ENCODE assay signal across 1 cellular context in genomic region chr13:21522847-21523246, GRCh38.
A peak's percentile ranks its signal among the peaks of the same experiment; 100 is the strongest.
TF ChIP-seq lines count a peak whose summit lies in the region.

No MANE protein-coding gene starts in this region.

TF ChIP-seq in K562, 482 proteins besides CTCF, POLR2A, EP300 and RAD21 (continued from another document and continues in another):
- TF ChIP-seq, protein P1, sequence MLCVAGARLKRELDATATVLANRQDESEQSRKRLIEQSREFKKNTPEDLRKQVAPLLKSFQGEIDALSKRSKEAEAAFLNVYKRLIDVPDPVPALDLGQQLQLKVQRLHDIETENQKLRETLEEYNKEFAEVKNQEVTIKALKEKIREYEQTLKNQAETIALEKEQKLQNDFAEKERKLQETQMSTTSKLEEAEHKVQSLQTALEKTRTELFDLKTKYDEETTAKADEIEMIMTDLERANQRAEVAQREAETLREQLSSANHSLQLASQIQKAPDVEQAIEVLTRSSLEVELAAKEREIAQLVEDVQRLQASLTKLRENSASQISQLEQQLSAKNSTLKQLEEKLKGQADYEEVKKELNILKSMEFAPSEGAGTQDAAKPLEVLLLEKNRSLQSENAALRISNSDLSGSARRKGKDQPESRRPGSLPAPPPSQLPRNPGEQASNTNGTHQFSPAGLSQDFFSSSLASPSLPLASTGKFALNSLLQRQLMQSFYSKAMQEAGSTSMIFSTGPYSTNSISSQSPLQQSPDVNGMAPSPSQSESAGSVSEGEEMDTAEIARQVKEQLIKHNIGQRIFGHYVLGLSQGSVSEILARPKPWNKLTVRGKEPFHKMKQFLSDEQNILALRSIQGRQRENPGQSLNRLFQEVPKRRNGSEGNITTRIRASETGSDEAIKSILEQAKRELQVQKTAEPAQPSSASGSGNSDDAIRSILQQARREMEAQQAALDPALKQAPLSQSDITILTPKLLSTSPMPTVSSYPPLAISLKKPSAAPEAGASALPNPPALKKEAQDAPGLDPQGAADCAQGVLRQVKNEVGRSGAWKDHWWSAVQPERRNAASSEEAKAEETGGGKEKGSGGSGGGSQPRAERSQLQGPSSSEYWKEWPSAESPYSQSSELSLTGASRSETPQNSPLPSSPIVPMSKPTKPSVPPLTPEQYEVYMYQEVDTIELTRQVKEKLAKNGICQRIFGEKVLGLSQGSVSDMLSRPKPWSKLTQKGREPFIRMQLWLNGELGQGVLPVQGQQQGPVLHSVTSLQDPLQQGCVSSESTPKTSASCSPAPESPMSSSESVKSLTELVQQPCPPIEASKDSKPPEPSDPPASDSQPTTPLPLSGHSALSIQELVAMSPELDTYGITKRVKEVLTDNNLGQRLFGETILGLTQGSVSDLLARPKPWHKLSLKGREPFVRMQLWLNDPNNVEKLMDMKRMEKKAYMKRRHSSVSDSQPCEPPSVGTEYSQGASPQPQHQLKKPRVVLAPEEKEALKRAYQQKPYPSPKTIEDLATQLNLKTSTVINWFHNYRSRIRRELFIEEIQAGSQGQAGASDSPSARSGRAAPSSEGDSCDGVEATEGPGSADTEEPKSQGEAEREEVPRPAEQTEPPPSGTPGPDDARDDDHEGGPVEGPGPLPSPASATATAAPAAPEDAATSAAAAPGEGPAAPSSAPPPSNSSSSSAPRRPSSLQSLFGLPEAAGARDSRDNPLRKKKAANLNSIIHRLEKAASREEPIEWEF (CRISPR knock-in tag; IDR thresholded peaks at IDR 0.05): no peak
- TF ChIP-seq ELF2 (CRISPR knock-in tag; IDR thresholded peaks at IDR 0.05): no peak
- TF ChIP-seq PHF20 (IDR thresholded peaks at IDR 0.05; ENCODE audit: partially characterized antibody): no peak
- no peak for TF ChIP-seq ZNF274 (IDR thresholded peaks at IDR 0.05; ENCODE audit: borderline replicate concordance, low read depth, low read length)
- TF ChIP-seq ZNF668 (CRISPR knock-in tag; IDR thresholded peaks at IDR 0.05): no peak
- TF ChIP-seq ESRRA (IDR thresholded peaks at IDR 0.05; ENCODE audit: borderline replicate concordance, low read depth): no peak
- no peak for TF ChIP-seq HNRNPLL (IDR thresholded peaks at IDR 0.05; ENCODE audit: low read depth, low read length, poor library complexity, severe bottlenecking)
- no peak for TF ChIP-seq CTBP1 (IDR thresholded peaks at IDR 0.05; ENCODE audit: borderline replicate concordance)
- TF ChIP-seq SMARCA5 (IDR thresholded peaks at IDR 0.05): no peak
- TF ChIP-seq TRIM28 (IDR thresholded peaks at IDR 0.05): no peak
- TF ChIP-seq POLR2G (IDR thresholded peaks at IDR 0.05; ENCODE audit: low read depth, low read length): no peak
- no peak for TF ChIP-seq ZNF76 (CRISPR knock-in tag; IDR thresholded peaks at IDR 0.05; ENCODE audit: borderline replicate concordance)
- TF ChIP-seq IRF9 (tag; IDR thresholded peaks at IDR 0.05): no peak
- no peak for TF ChIP-seq JUND (IDR thresholded peaks at IDR 0.05; ENCODE audit: borderline replicate concordance, low read depth, low read length)
- TF ChIP-seq JUND (tag; IDR thresholded peaks at IDR 0.05; ENCODE audit: borderline replicate concordance, low read depth, low read length): no peak
- TF ChIP-seq E2F3 (CRISPR knock-in tag; IDR thresholded peaks at IDR 0.05): no peak
- TF ChIP-seq PREB (CRISPR knock-in tag; IDR thresholded peaks at IDR 0.05): no peak
- peak; percentile 80 for TF ChIP-seq TAL1 (IDR thresholded peaks at IDR 0.05)
- TF ChIP-seq CBX1 (IDR thresholded peaks at IDR 0.05; ENCODE audit: low read depth): no peak
- no peak for TF ChIP-seq RBM39 (optimal IDR thresholded peaks at IDR 0.05; ENCODE audit: low read depth, low read length)
- TF ChIP-seq ATF1 (CRISPR knock-in tag; IDR thresholded peaks at IDR 0.05): no peak
- TF ChIP-seq ATF1 (tag; IDR thresholded peaks at IDR 0.05): 0 out of 2 replicates have a peak, but pooled peaks have one; percentile 18
- TF ChIP-seq FOXM1 (IDR thresholded peaks at IDR 0.05; ENCODE audit: low read depth): 0 out of 2 replicates have a peak, but pooled peaks have one; percentile 19
- no peak for TF ChIP-seq FOXM1 (CRISPR knock-in tag; IDR thresholded peaks at IDR 0.05; ENCODE audit: low read depth)
- TF ChIP-seq MYNN (IDR thresholded peaks at IDR 0.05): 0 out of 2 replicates have a peak, but pooled peaks have one; percentile 32
- no peak for TF ChIP-seq MYNN (CRISPR knock-in tag; IDR thresholded peaks at IDR 0.05)
- peak; percentile 89 for TF ChIP-seq CBFA2T2 (conservative IDR thresholded peaks at IDR 0.05)
- TF ChIP-seq ZNF449 (CRISPR knock-in tag; IDR thresholded peaks at IDR 0.05): no peak
- peak; percentile 82 for TF ChIP-seq NCOR1 (IDR thresholded peaks at IDR 0.05)
- no peak for TF ChIP-seq ZBED1 (IDR thresholded peaks at IDR 0.05)
- no peak for TF ChIP-seq TAF1 (IDR thresholded peaks at IDR 0.05; ENCODE audit: control insufficient read depth, extremely low read depth, insufficient read depth, low read length, severe bottlenecking)
- peak; percentile 94 for TF ChIP-seq CBFA2T3 (IDR thresholded peaks at IDR 0.05)
- no peak for TF ChIP-seq XRCC3 (IDR thresholded peaks at IDR 0.05)
- TF ChIP-seq PCBP2 (IDR thresholded peaks at IDR 0.05; ENCODE audit: low read depth, low read length, poor library complexity, severe bottlenecking): no peak
- TF ChIP-seq, protein P2, sequence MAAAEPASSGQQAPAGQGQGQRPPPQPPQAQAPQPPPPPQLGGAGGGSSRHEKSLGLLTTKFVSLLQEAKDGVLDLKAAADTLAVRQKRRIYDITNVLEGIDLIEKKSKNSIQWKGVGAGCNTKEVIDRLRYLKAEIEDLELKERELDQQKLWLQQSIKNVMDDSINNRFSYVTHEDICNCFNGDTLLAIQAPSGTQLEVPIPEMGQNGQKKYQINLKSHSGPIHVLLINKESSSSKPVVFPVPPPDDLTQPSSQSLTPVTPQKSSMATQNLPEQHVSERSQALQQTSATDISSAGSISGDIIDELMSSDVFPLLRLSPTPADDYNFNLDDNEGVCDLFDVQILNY (CRISPR knock-in tag; IDR thresholded peaks at IDR 0.05): no peak
- TF ChIP-seq, protein P3, sequence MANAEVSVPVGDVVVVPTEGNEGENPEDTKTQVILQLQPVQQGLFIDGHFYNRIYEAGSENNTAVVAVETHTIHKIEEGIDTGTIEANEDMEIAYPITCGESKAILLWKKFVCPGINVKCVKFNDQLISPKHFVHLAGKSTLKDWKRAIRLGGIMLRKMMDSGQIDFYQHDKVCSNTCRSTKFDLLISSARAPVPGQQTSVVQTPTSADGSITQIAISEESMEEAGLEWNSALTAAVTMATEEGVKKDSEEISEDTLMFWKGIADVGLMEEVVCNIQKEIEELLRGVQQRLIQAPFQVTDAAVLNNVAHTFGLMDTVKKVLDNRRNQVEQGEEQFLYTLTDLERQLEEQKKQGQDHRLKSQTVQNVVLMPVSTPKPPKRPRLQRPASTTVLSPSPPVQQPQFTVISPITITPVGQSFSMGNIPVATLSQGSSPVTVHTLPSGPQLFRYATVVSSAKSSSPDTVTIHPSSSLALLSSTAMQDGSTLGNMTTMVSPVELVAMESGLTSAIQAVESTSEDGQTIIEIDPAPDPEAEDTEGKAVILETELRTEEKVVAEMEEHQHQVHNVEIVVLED (CRISPR knock-in tag; IDR thresholded peaks at IDR 0.05): no peak
- TF ChIP-seq TCF3 (CRISPR knock-in tag; IDR thresholded peaks at IDR 0.05): peak; percentile 73
- peak; percentile 31; the same call in 1 of the 2 replicates for TF ChIP-seq CHAMP1 (IDR thresholded peaks at IDR 0.05)
- TF ChIP-seq PRMT5 (CRISPR knock-in tag; IDR thresholded peaks at IDR 0.05): no peak
- no peak for TF ChIP-seq NR1H2 (CRISPR knock-in tag; IDR thresholded peaks at IDR 0.05)
- TF ChIP-seq C11orf30 (IDR thresholded peaks at IDR 0.05; ENCODE audit: low read depth): no peak
- TF ChIP-seq, protein P4, sequence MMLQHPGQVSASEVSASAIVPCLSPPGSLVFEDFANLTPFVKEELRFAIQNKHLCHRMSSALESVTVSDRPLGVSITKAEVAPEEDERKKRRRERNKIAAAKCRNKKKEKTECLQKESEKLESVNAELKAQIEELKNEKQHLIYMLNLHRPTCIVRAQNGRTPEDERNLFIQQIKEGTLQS (IDR thresholded peaks at IDR 0.05): 0 out of 2 replicates have a peak, but pooled peaks have one; percentile 12
- TF ChIP-seq, protein P4 (CRISPR knock-in tag; conservative IDR thresholded peaks at IDR 0.05): no peak
- no peak for TF ChIP-seq GABPB2 (CRISPR knock-in tag; conservative IDR thresholded peaks at IDR 0.05)
- TF ChIP-seq GTF2F1 (IDR thresholded peaks at IDR 0.05; ENCODE audit: low read depth, low read length): no peak
- peak; percentile 71; the same call in 1 of the 2 replicates for TF ChIP-seq KLF16 (IDR thresholded peaks at IDR 0.05)
- TF ChIP-seq ERF (CRISPR knock-in tag; IDR thresholded peaks at IDR 0.05): no peak
- no peak for TF ChIP-seq ZSCAN29 (IDR thresholded peaks at IDR 0.05)
- TF ChIP-seq CCNT2 (IDR thresholded peaks at IDR 0.05; ENCODE audit: borderline replicate concordance, extremely low read depth, insufficient read length, low read depth, low read length): no peak
- peak; percentile 29 for TF ChIP-seq MEIS2 (IDR thresholded peaks at IDR 0.05; ENCODE audit: partially characterized antibody)
- TF ChIP-seq ZNF431 (CRISPR knock-in tag; IDR thresholded peaks at IDR 0.05): no peak
- TF ChIP-seq NUFIP1 (IDR thresholded peaks at IDR 0.05; ENCODE audit: partially characterized antibody): no peak
- no peak for TF ChIP-seq SNRNP70 (optimal IDR thresholded peaks at IDR 0.05; ENCODE audit: low read depth, low read length)
- TF ChIP-seq HDAC2 (IDR thresholded peaks at IDR 0.05): 0 out of 2 replicates have a peak, but pooled peaks have one; percentile 19
- TF ChIP-seq BMI1 (IDR thresholded peaks at IDR 0.05; ENCODE audit: low read length): no peak
- TF ChIP-seq, protein P5, sequence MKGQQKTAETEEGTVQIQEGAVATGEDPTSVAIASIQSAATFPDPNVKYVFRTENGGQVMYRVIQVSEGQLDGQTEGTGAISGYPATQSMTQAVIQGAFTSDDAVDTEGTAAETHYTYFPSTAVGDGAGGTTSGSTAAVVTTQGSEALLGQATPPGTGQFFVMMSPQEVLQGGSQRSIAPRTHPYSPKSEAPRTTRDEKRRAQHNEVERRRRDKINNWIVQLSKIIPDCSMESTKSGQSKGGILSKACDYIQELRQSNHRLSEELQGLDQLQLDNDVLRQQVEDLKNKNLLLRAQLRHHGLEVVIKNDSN (CRISPR knock-in tag; IDR thresholded peaks at IDR 0.05): no peak
- TF ChIP-seq SMAD1 (IDR thresholded peaks at IDR 0.05; ENCODE audit: low read depth, low read length, partially characterized antibody): no peak
- TF ChIP-seq E2F4 (CRISPR knock-in tag; IDR thresholded peaks at IDR 0.05; ENCODE audit: low read depth): no peak
